Comparison of ENCODE assay signal across 9 cellular contexts in the genomic region with DNA sequence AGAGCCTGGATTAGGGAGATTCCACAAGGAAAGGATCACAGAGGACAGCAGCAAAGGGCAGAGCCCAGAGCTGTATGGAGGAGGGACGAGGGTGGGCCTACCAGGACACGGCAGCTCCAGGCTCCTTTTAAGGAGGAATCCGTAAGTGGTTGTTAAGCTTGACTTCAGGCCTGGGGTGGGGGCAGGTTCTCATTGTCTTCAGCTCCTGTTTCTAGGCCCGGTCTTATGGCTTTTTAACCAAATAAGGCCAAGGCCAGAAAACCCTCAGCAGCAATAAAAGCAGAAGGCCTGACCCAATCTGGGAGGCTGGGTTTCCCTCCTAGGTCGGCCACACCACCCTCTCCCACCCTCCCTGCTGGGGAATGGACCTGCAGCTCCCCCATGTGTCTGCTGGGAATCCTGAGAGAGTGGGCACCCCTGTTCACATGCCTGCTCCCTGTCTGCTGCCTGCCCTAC.
DNase-seq lines count a peak whose midpoint lies in the region; ATAC-seq and TF ChIP-seq lines count a peak whose summit lies in the region.
"Had no signal": no experiment of that assay in that cellular context is flagged by ENCODE, and none has a peak within 500 bp of the region (broad histone marks: within the 10 kb centered on the region; RNA-seq: fewer than 3 reads in every experiment).

No MANE protein-coding gene starts in this region.

- H3K9me3 ChIP-seq in gastroesophageal sphincter, result no peaks in the 10 kb centered on the region

- no peak for TF ChIP-seq POLR2A in gastroesophageal sphincter (IDR thresholded peaks at IDR 0.05)

- BruUV-seq in MCF 10A (replicated peaks; lab: Mats Ljungman, UMichigan), result no TSS peak

- CTCF ChIA-PET in MCF 10A (lab: Yijun Ruan, JAX), result interaction anchor here (0.8 to 2.0 kb wide), 4 partner anchors 10 to 44 kb away, joined by 4 to 17 read pairs (median 4); no protein-coding TSS in a partner anchor

- no peak overlapping the region for H3K4me3 ChIP-seq in gastroesophageal sphincter

- H3K36me3 Mint-ChIP-seq in MCF 10A (ENCODE audit: insufficient read depth, unreplicated experiment), result no peaks in the 10 kb centered on the region

- TF ChIP-seq EP300 in gastroesophageal sphincter (IDR thresholded peaks at IDR 0.05), result no peak

- no peak overlapping the region for H3K4me3 Mint-ChIP-seq in MCF 10A (ENCODE audit: unreplicated experiment)

- POLR2A ChIA-PET in MCF 10A (lab: Yijun Ruan, JAX), result interaction anchor here (0.6 to 1.0 kb wide), 3 partner anchors 14 to 154 kb away, joined by 3 read pairs; no protein-coding TSS in a partner anchor

- 45% methylated on average over 4 of the region's 5 CpGs; no CpG with 5 or more reads in 1 of the 2 donors for WGBS in gastroesophageal sphincter (ENCODE audit: low coverage in 1 of 2), 2 donors

- no peaks in the 10 kb centered on the region for H3K27me3 ChIP-seq in gastroesophageal sphincter

- peak; percentile 55 for DNase-seq in GDM1 (lab: John Stamatoyannopoulos, UW)
- DNase-seq in renal cortical epithelial cell (ENCODE audit: low read depth), result peak; percentile 43
- no peak for DNase-seq in NCI-H748 (lab: John Stamatoyannopoulos, UW; ENCODE audit: unreplicated experiment)
- DNase-seq in MCF 10A (ENCODE audit: unreplicated experiment), result no peak
- DNase-seq in sciatic nerve (ENCODE audit: low spot score), result no peak
- DNase-seq: KG1 had no signal

- H3K9me3 Mint-ChIP-seq in MCF 10A (ENCODE audit: unreplicated experiment), result peaks cover 6% of the 10 kb centered on the region

- H3K27me3 Mint-ChIP-seq in MCF 10A (ENCODE audit: insufficient read depth, unreplicated experiment), result no peaks in the 10 kb centered on the region

- H3K36me3 ChIP-seq in gastroesophageal sphincter, result no peaks in the 10 kb centered on the region

- peak in 2 of 4 experiments; percentile 14 to 54 for TF ChIP-seq CTCF in gastroesophageal sphincter (IDR thresholded peaks at IDR 0.05)
- no peak for TF ChIP-seq CTCF in MCF 10A (IDR thresholded peaks at IDR 0.05; ENCODE audit: unreplicated experiment)

- ATAC-seq in SK-N-SH treated with all-trans-retinoic acid at 6 μM for 48 hours (peak; percentile 18; the same call in 2 of the 3 replicates), gastroesophageal sphincter (peak; percentile 78), sciatic nerve (no peak), GM18519 (IDR thresholded peaks at IDR 0.05; ENCODE audit: low FRiP score, unreplicated experiment) (no peak)

- intact Hi-C loops in MCF 10A (cut with micrococcal nuclease), result no loop called here
- intact Hi-C loops in sciatic nerve (cut with DNase I), result no loop called here

- peaks cover 0 to 70% (median 12%) of the 10 kb centered on the region in 3 donors for H3K4me1 ChIP-seq in gastroesophageal sphincter

- no peak overlapping the region for H3K27ac Mint-ChIP-seq in MCF 10A (ENCODE audit: low read depth, unreplicated experiment)

- peak overlapping the region; percentile 90 to 94 (median 91) for H3K27ac ChIP-seq in gastroesophageal sphincter

- peaks cover 47% of the 10 kb centered on the region for H3K4me1 Mint-ChIP-seq in MCF 10A (ENCODE audit: insufficient read depth, unreplicated experiment)

TF ChIP-seq in SK-N-SH treated with all-trans-retinoic acid at 6 μM for 48 hours, 23 proteins besides CTCF, POLR2A, EP300 and RAD21:
- TF ChIP-seq, protein P1, sequence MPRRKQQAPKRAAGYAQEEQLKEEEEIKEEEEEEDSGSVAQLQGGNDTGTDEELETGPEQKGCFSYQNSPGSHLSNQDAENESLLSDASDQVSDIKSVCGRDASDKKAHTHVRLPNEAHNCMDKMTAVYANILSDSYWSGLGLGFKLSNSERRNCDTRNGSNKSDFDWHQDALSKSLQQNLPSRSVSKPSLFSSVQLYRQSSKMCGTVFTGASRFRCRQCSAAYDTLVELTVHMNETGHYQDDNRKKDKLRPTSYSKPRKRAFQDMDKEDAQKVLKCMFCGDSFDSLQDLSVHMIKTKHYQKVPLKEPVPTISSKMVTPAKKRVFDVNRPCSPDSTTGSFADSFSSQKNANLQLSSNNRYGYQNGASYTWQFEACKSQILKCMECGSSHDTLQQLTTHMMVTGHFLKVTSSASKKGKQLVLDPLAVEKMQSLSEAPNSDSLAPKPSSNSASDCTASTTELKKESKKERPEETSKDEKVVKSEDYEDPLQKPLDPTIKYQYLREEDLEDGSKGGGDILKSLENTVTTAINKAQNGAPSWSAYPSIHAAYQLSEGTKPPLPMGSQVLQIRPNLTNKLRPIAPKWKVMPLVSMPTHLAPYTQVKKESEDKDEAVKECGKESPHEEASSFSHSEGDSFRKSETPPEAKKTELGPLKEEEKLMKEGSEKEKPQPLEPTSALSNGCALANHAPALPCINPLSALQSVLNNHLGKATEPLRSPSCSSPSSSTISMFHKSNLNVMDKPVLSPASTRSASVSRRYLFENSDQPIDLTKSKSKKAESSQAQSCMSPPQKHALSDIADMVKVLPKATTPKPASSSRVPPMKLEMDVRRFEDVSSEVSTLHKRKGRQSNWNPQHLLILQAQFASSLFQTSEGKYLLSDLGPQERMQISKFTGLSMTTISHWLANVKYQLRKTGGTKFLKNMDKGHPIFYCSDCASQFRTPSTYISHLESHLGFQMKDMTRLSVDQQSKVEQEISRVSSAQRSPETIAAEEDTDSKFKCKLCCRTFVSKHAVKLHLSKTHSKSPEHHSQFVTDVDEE (CRISPR knock-in tag; IDR thresholded peaks at IDR 0.05), result no peak
- TF ChIP-seq GLIS3 (CRISPR knock-in tag; IDR thresholded peaks at IDR 0.05), result no peak
- no peak for TF ChIP-seq TOX (CRISPR knock-in tag; IDR thresholded peaks at IDR 0.05; ENCODE audit: borderline replicate concordance)
- TF ChIP-seq, protein P2, sequence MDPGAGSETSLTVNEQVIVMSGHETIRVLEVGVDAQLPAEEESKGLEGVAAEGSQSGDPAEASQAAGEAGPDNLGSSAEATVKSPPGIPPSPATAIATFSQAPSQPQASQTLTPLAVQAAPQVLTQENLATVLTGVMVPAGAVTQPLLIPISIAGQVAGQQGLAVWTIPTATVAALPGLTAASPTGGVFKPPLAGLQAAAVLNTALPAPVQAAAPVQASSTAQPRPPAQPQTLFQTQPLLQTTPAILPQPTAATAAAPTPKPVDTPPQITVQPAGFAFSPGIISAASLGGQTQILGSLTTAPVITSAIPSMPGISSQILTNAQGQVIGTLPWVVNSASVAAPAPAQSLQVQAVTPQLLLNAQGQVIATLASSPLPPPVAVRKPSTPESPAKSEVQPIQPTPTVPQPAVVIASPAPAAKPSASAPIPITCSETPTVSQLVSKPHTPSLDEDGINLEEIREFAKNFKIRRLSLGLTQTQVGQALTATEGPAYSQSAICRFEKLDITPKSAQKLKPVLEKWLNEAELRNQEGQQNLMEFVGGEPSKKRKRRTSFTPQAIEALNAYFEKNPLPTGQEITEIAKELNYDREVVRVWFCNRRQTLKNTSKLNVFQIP (CRISPR knock-in tag; IDR thresholded peaks at IDR 0.05; ENCODE audit: borderline replicate concordance, low read depth), result no peak
- no peak for TF ChIP-seq ARNTL (CRISPR knock-in tag; IDR thresholded peaks at IDR 0.05; ENCODE audit: borderline replicate concordance, low read depth)
- TF ChIP-seq ESRRG (CRISPR knock-in tag; IDR thresholded peaks at IDR 0.05), result no peak
- no peak for TF ChIP-seq ZFP30 (CRISPR knock-in tag; IDR thresholded peaks at IDR 0.05)
- no peak for TF ChIP-seq ZNF70 (CRISPR knock-in tag; IDR thresholded peaks at IDR 0.05)
- no peak for TF ChIP-seq CREB5 (CRISPR knock-in tag; IDR thresholded peaks at IDR 0.05; ENCODE audit: low read depth)
- no peak for TF ChIP-seq ZC3H10 (CRISPR knock-in tag; IDR thresholded peaks at IDR 0.05)
- TF ChIP-seq ZNF8 (CRISPR knock-in tag; IDR thresholded peaks at IDR 0.05), result no peak
- no peak for TF ChIP-seq CSDC2 (CRISPR knock-in tag; IDR thresholded peaks at IDR 0.05)
- no peak for TF ChIP-seq SNAI2 (CRISPR knock-in tag; IDR thresholded peaks at IDR 0.05)
- TF ChIP-seq ZFP3 (CRISPR knock-in tag; IDR thresholded peaks at IDR 0.05), result no peak
- TF ChIP-seq ISL1 (CRISPR knock-in tag; IDR thresholded peaks at IDR 0.05), result no peak
- no peak for TF ChIP-seq PATZ1 (CRISPR knock-in tag; IDR thresholded peaks at IDR 0.05; ENCODE audit: borderline replicate concordance)
- TF ChIP-seq OSR1 (CRISPR knock-in tag; IDR thresholded peaks at IDR 0.05), result no peak
- TF ChIP-seq PPARA (CRISPR knock-in tag; IDR thresholded peaks at IDR 0.05; ENCODE audit: borderline replicate concordance), result no peak
- TF ChIP-seq TCF4 (CRISPR knock-in tag; IDR thresholded peaks at IDR 0.05; ENCODE audit: borderline replicate concordance), result no peak
- TF ChIP-seq BACH2 (CRISPR knock-in tag; IDR thresholded peaks at IDR 0.05; ENCODE audit: borderline replicate concordance), result no peak

Comparison
In these comparisons a context has a peak if more than half of its experiments do, and no peak if none do; other contexts are left out.
1. DNase-seq: peak in GDM1 (single experiment) and renal cortical epithelial cell (single experiment); none in NCI-H748 (single experiment), MCF 10A (single experiment) and sciatic nerve (single experiment).
2. ATAC-seq: peak in SK-N-SH treated with all-trans-retinoic acid at 6 μM for 48 hours (single experiment) and gastroesophageal sphincter (single experiment); none in sciatic nerve (single experiment) and GM18519 (single experiment).